Comparison of ENCODE assay signal across 13 cellular contexts in the genomic region with DNA sequence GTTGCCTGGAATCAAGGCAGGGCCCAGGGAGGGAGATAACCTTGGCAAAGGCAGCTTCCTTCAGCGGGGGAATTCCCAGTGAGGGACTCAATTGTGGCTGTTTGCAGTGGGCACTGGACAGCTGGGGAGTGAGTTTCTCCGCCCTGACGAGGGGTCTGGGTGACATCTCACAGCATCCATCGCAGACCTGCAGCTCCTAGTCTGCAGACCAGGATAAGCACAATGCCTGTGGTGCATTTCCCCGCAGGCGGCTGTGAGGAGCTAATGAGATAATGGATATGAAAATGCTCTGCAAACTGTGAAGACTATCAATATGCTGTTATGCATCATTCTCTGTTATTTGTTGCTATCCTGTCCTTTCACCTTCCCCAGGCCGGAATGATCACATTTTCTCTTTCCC. TPM values are rescaled to one million over a fixed set of nuclear protein-coding genes. Genes with fewer than 3 reads are reported as not detected.
DNase-seq lines count a peak whose midpoint lies in the region; ATAC-seq and TF ChIP-seq lines count a peak whose summit lies in the region.
"Had no signal": no experiment of that assay in that cellular context is flagged by ENCODE, and none has a peak within 500 bp of the region (broad histone marks: within the 10 kb centered on the region; RNA-seq: fewer than 3 reads in every experiment).

No MANE protein-coding gene starts in this region.

- peak; percentile 52 for DNase-seq in ELF-1 (ENCODE audit: low read depth, low spot score)
- no peak for DNase-seq in PC-9
- DNase-seq in prostate gland (ENCODE audit: low spot score) = no peak
- no peak for DNase-seq in CD8-positive, alpha-beta memory T cell
- no peak for DNase-seq in activated naive CD4-positive, alpha-beta T cell treated with anti-CD3 and anti-CD28 coated beads, Interleukin-2, amount 10 ng/mL, durations not matched to agents 7 days and 5 days
- no peak for DNase-seq in foreskin keratinocyte
- DNase-seq: activated CD8-positive, alpha-beta memory T cell treated with anti-CD3 and anti-CD28 coated beads, Interleukin-2, amount 50 U/mL, for 48 hours; naive thymus-derived CD4-positive, alpha-beta T cell; SHP77 treated with DMSO at 0.1 percent for 48 hours had no signal

- no peak for TF ChIP-seq POLR2A in prostate gland (IDR thresholded peaks at IDR 0.05)

- H3K9me3 Mint-ChIP-seq in dendritic cell treated with granulocyte-macrophage colony-stimulating factor and Interleukin-4, amounts not matched to agents 40 ng/mL and 50 ng/mL, for 4 days = no peaks in the 10 kb centered on the region
- H3K9me3 Mint-ChIP-seq in CD8-positive, alpha-beta memory T cell = peaks cover 0 to 12% (median 4%) of the 10 kb centered on the region in 5 donors
- peaks cover 5% of the 10 kb centered on the region for H3K9me3 Mint-ChIP-seq in activated naive CD4-positive, alpha-beta T cell treated with anti-CD3 and anti-CD28 coated beads, Interleukin-2, amount 10 ng/mL, durations not matched to agents 7 days and 5 days

- no peaks in the 10 kb centered on the region for H3K27me3 ChIP-seq in PC-9 (ENCODE audit: insufficient read depth, low read depth)
- H3K27me3 ChIP-seq in prostate gland (replicated peaks; ENCODE audit: insufficient read depth) = no peaks in the 10 kb centered on the region
- H3K27me3 ChIP-seq in CD8-positive, alpha-beta memory T cell (ENCODE audit: insufficient read depth, low read length, poor library complexity, severe bottlenecking) = peaks cover under 1% of the 10 kb centered on the region
- no peaks in the 10 kb centered on the region for H3K27me3 ChIP-seq in foreskin keratinocyte

- peaks cover 55% of the 10 kb centered on the region for H3K4me1 Mint-ChIP-seq in dendritic cell treated with granulocyte-macrophage colony-stimulating factor and Interleukin-4, amounts not matched to agents 40 ng/mL and 50 ng/mL, for 4 days (ENCODE audit: low read depth)
- H3K4me1 Mint-ChIP-seq in CD8-positive, alpha-beta memory T cell = no peaks in the 10 kb centered on the region
- peaks cover 18% of the 10 kb centered on the region for H3K4me1 Mint-ChIP-seq in activated naive CD4-positive, alpha-beta T cell treated with anti-CD3 and anti-CD28 coated beads, Interleukin-2, amount 10 ng/mL, durations not matched to agents 7 days and 5 days

- peaks cover 22% of the 10 kb centered on the region; the same call in 1 of the 2 replicates for H3F3A ChIP-seq in PC-9 (ENCODE audit: insufficient read depth, low read depth)

- POLR2A ChIA-PET in PC-9 (lab: Charles Lee; ENCODE audit: unreplicated experiment) = interaction anchor here (0.6 kb wide), 2 partner anchors 14 to 29 kb away, joined by 4 to 5 read pairs; no protein-coding TSS in a partner anchor
- POLR2A ChIA-PET in CD8-positive, alpha-beta memory T cell (lab: Charles Lee) = no interaction called here

- H3K79me2 ChIP-seq in PC-9 (ENCODE audit: low read depth) = no peaks in the 10 kb centered on the region

- H3K27ac ChIP-seq in PC-9 (peak overlapping the region; percentile 96), prostate gland (peak overlapping the region; percentile 45 to 48), foreskin keratinocyte (no peak overlapping the region)
- no peak overlapping the region for H3K27ac ChIP-seq in CD8-positive, alpha-beta memory T cell (ENCODE audit: low read depth, low read length)
- H3K27ac ChIP-seq: C4-2B had no signal

- no peaks in the 10 kb centered on the region for H3K9me2 ChIP-seq in PC-9 (ENCODE audit: insufficient read depth)

- no peaks in the 10 kb centered on the region for H3K36me3 Mint-ChIP-seq in dendritic cell treated with granulocyte-macrophage colony-stimulating factor and Interleukin-4, amounts not matched to agents 40 ng/mL and 50 ng/mL, for 4 days (ENCODE audit: low read depth)
- H3K36me3 Mint-ChIP-seq in CD8-positive, alpha-beta memory T cell = no peaks in the 10 kb centered on the region
- H3K36me3 Mint-ChIP-seq in activated naive CD4-positive, alpha-beta T cell treated with anti-CD3 and anti-CD28 coated beads, Interleukin-2, amount 10 ng/mL, durations not matched to agents 7 days and 5 days = no peaks in the 10 kb centered on the region

- H3K4me1 ChIP-seq in PC-9 (replicated peaks; ENCODE audit: insufficient read depth) (peaks cover 23% of the 10 kb centered on the region), prostate gland (replicated peaks) (no peaks in the 10 kb centered on the region), foreskin keratinocyte (peaks cover 19% of the 10 kb centered on the region)
- no peaks in the 10 kb centered on the region for H3K4me1 ChIP-seq in CD8-positive, alpha-beta memory T cell (ENCODE audit: insufficient read depth, low read length)

- no TSS peak for BruUV-seq in PC-9 (replicated peaks; lab: Mats Ljungman, UMichigan)

- WGBS in prostate gland = 88% methylated on average over 7 of the region's 7 CpGs

- CTCF ChIA-PET in PC-9 (lab: Charles Lee) = no interaction called here
- CTCF ChIA-PET in CD8-positive, alpha-beta memory T cell (lab: Charles Lee) = interaction anchor here (1.0 kb wide), 1 partner anchor 16 kb away, joined by 3 read pairs; no protein-coding TSS in a partner anchor
- CTCF ChIA-PET in activated naive CD4-positive, alpha-beta T cell treated with anti-CD3 and anti-CD28 coated beads, Interleukin-2, amount 10 ng/mL, durations not matched to agents 7 days and 5 days (lab: Charles Lee) = interaction anchor here (0.6 to 2.7 kb wide), 5 partner anchors 10 to 716 kb away, joined by 3 to 12 read pairs (median 3); a partner anchor contains a TSS

- no peak for TF ChIP-seq CTCF in PC-9 (conservative IDR thresholded peaks at IDR 0.05)
- no peak for TF ChIP-seq CTCF in prostate gland (IDR thresholded peaks at IDR 0.05)
- TF ChIP-seq CTCF in foreskin keratinocyte (conservative IDR thresholded peaks at IDR 0.05) = no peak

- H4K20me1 ChIP-seq in PC-9 (ENCODE audit: insufficient read depth) = no peaks in the 10 kb centered on the region

- H3K4me2 ChIP-seq in PC-9 = peak overlapping the region; percentile 58

- H3K36me3 ChIP-seq in PC-9 (ENCODE audit: low read depth) (no peaks in the 10 kb centered on the region), prostate gland (no peaks in the 10 kb centered on the region)
- H3K36me3 ChIP-seq in CD8-positive, alpha-beta memory T cell (ENCODE audit: insufficient read depth, low read length) = no peaks in the 10 kb centered on the region

- H3K27ac Mint-ChIP-seq in dendritic cell treated with granulocyte-macrophage colony-stimulating factor and Interleukin-4, amounts not matched to agents 40 ng/mL and 50 ng/mL, for 4 days = peak overlapping the region; percentile 82
- peak overlapping the region in 1 of 8 donors; percentile 22 for H3K27ac Mint-ChIP-seq in CD8-positive, alpha-beta memory T cell
- H3K27ac Mint-ChIP-seq in activated naive CD4-positive, alpha-beta T cell treated with anti-CD3 and anti-CD28 coated beads, Interleukin-2, amount 10 ng/mL, durations not matched to agents 7 days and 5 days = no peak overlapping the region

- intact Hi-C loops in PC-9 (cut with micrococcal nuclease; ENCODE audit: unreplicated experiment) = loop anchor here (5.0 kb wide), 1 partner anchor 496 kb away; a partner anchor contains a TSS
- intact Hi-C loops in dendritic cell treated with granulocyte-macrophage colony-stimulating factor and Interleukin-4, amounts not matched to agents 40 ng/mL and 50 ng/mL, for 4 days (cut with micrococcal nuclease) = no loop called here
- intact Hi-C loops in prostate gland (cut with DNase I) = no loop called here

- H3K27me3 Mint-ChIP-seq in dendritic cell treated with granulocyte-macrophage colony-stimulating factor and Interleukin-4, amounts not matched to agents 40 ng/mL and 50 ng/mL, for 4 days = peaks cover 7% of the 10 kb centered on the region
- peaks cover 12 to 58% of the 10 kb centered on the region in 2 donors for H3K27me3 Mint-ChIP-seq in CD8-positive, alpha-beta memory T cell
- peaks cover 22% of the 10 kb centered on the region for H3K27me3 Mint-ChIP-seq in activated naive CD4-positive, alpha-beta T cell treated with anti-CD3 and anti-CD28 coated beads, Interleukin-2, amount 10 ng/mL, durations not matched to agents 7 days and 5 days

- ATAC-seq in GM21717 (IDR thresholded peaks at IDR 0.05; ENCODE audit: unreplicated experiment) (no peak), foreskin keratinocyte (no peak)
- ATAC-seq: naive thymus-derived CD4-positive, alpha-beta T cell had no signal

- H2AFZ ChIP-seq in PC-9 = no peak overlapping the region

- H3K4me3 Mint-ChIP-seq in dendritic cell treated with granulocyte-macrophage colony-stimulating factor and Interleukin-4, amounts not matched to agents 40 ng/mL and 50 ng/mL, for 4 days = peak overlapping the region; percentile 37
- H3K4me3 Mint-ChIP-seq in CD8-positive, alpha-beta memory T cell = no peak overlapping the region
- no peak overlapping the region for H3K4me3 Mint-ChIP-seq in activated naive CD4-positive, alpha-beta T cell treated with anti-CD3 and anti-CD28 coated beads, Interleukin-2, amount 10 ng/mL, durations not matched to agents 7 days and 5 days

- no peak overlapping the region for H3K4me3 ChIP-seq in PC-9
- no peak overlapping the region for H3K4me3 ChIP-seq in prostate gland
- H3K4me3 ChIP-seq in CD8-positive, alpha-beta memory T cell (ENCODE audit: low read length) = no peak overlapping the region
- H3K4me3 ChIP-seq: skin epidermis had no signal

- H3K9me3 ChIP-seq in PC-9 (ENCODE audit: insufficient read depth, low read depth) (peaks cover 6% of the 10 kb centered on the region; the same call in 1 of the 2 replicates), prostate gland (no peaks in the 10 kb centered on the region)
- no peaks in the 10 kb centered on the region for H3K9me3 ChIP-seq in CD8-positive, alpha-beta memory T cell (ENCODE audit: low read length)

RNA-seq across cellular contexts. Expression of a gene that starts 30.0 kb away (rescaled TPM):
- total RNA-seq in PC-9 (2021) (36.3 and 39.4 TPM in 2 replicates), prostate gland (100 to 1,000 TPM in 1 of 2 donors, 10 to 100 TPM in 1; 19.4 to 289 TPM), foreskin keratinocyte (0.17 and 0.25 TPM in 2 replicates)
- total RNA-seq in CD8-positive, alpha-beta memory T cell = 10 to 100 TPM; 19.4 TPM
- not detected for polyA plus RNA-seq in CD8-positive, alpha-beta memory T cell
- 0.06 and 0.07 TPM in 2 replicates for polyA plus RNA-seq in foreskin keratinocyte

Comparison
In these comparisons a context has a peak if more than half of its experiments do, and no peak if none do; other contexts are left out.
1. H3K27ac ChIP-seq: peak in PC-9 (single experiment) and prostate gland (2 of 2); none in CD8-positive, alpha-beta memory T cell (single experiment) and foreskin keratinocyte (single experiment).
2. RNA of a gene that starts 30.0 kb away (total RNA-seq): 19.4 to 289 TPM in prostate gland, 36.3 to 39.4 TPM in PC-9 and 19.4 TPM in CD8-positive, alpha-beta memory T cell; 0.17 to 0.25 TPM in foreskin keratinocyte; every median in the first group is over 10 times any median in the second.